ENCODE assay signal across 12 cellular contexts in the genomic region with DNA sequence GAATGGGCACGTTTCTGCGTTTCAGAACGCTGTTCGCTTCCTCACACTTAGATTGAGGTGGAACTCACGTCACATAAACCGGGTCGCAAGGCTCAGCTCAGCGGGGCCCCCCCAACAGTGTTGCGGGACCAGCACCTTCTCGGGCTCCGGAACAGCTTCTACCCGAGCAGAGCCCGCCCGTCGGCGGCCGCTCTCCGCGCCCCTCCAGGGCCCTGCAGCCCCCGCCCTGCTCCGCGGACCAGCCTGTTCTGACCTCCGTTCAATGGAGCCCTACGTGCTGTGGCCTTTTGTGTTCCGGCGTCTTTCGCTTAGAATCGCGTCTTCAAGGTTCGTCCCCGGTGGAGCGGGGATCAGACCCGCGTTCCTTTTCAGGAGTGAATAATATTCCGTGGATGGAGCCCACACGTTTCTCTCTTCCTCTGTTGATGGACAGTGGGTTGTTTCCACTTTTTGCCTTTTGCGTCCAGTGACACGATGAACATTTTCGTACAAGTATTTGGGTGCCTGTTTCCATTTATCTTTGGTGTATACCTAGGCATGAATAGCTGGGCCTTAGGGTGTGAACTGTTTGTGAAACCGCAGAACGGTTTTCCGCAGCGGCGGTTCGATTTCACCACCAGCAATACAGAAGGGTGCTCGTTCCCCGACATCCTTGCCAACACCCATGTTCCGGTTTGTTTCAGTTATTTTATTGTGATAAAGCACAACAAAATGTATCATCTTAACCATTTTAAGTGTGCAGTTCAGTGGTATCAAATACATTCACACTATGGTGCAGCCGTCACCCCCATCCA. TPM values are rescaled to one million over a fixed set of nuclear protein-coding genes. Genes with fewer than 3 reads are reported as not detected.
A peak's percentile ranks its signal among the peaks of the same experiment; 100 is the strongest.
DNase-seq lines count a peak whose midpoint lies in the region; ATAC-seq, FAIRE-seq and TF ChIP-seq lines count a peak whose summit lies in the region.
"Had no signal": no experiment of that assay in that cellular context is flagged by ENCODE, and none has a peak within 500 bp of the region (broad histone marks: within the 10 kb centered on the region; RNA-seq: fewer than 3 reads in every experiment).

No MANE protein-coding gene starts in this region.

- peaks cover 5% of the 10 kb centered on the region for H3K4me1 Mint-ChIP-seq in activated CD4-positive, alpha-beta T cell treated with anti-CD3 and anti-CD28 coated beads, Interleukin-2, amount 10 ng/mL, durations not matched to agents 24 days and 14 days

- CTCF ChIA-PET in Panc1 (lab: Charles Lee): no interaction called here

- intact Hi-C loops in activated CD4-positive, alpha-beta T cell treated with anti-CD3 and anti-CD28 coated beads, Interleukin-2, amount 10 ng/mL, durations not matched to agents 24 days and 14 days (cut with micrococcal nuclease): no loop called here
- intact Hi-C loops in Panc1 (cut with micrococcal nuclease; ENCODE audit: unreplicated experiment): no loop called here

- BruUV-seq in Panc1 (replicated peaks; lab: Mats Ljungman, UMichigan): no TSS peak

- no peak for ATAC-seq in Panc1

- TF ChIP-seq POLR2A in GM12892 (IDR thresholded peaks at IDR 0.05; ENCODE audit: low read depth, low read length): no peak

- H3K27ac Mint-ChIP-seq in activated CD4-positive, alpha-beta T cell treated with anti-CD3 and anti-CD28 coated beads, Interleukin-2, amount 10 ng/mL, durations not matched to agents 24 days and 14 days: no peak overlapping the region

- H3K27me3 ChIP-seq in Panc1 (ENCODE audit: control insufficient read depth, insufficient read depth, low read length) (peaks cover 3% of the 10 kb centered on the region; the same call in 1 of the 2 replicates), iPS-15b (ENCODE audit: control insufficient read depth, insufficient read depth, low read length) (peaks cover 34% of the 10 kb centered on the region), skeletal muscle satellite cell (ENCODE audit: control insufficient read depth, insufficient read depth, low read length) (peaks cover 58% of the 10 kb centered on the region)

- H3K36me3 Mint-ChIP-seq in activated CD4-positive, alpha-beta T cell treated with anti-CD3 and anti-CD28 coated beads, Interleukin-2, amount 10 ng/mL, durations not matched to agents 24 days and 14 days (ENCODE audit: low read depth): no peaks in the 10 kb centered on the region

- no peak overlapping the region for H3K9ac ChIP-seq in iPS-15b (ENCODE audit: low read depth, low read length)
- H3K9ac ChIP-seq in skeletal muscle satellite cell (ENCODE audit: low read depth, low read length): no peak overlapping the region

- H3K27ac ChIP-seq in Panc1 (ENCODE audit: low read length): no peak overlapping the region

- in situ Hi-C loops in Panc1 (cut with HindIII; ENCODE audit: low pct_unique_long_range_greater_than_20kb, low sequenced_read_pairs): no loop called here

- POLR2A ChIA-PET in Panc1 (lab: Charles Lee): interaction anchor here (0.6 kb wide), 1 partner anchor 10 kb away, joined by 3 read pairs; no protein-coding TSS in a partner anchor

- H3K4me1 ChIP-seq in Panc1 (ENCODE audit: control insufficient read depth, insufficient read depth, low read length): no peaks in the 10 kb centered on the region
- H3K4me1 ChIP-seq in iPS-15b (ENCODE audit: control insufficient read depth, insufficient read depth, low read length): no peaks in the 10 kb centered on the region
- H3K4me1 ChIP-seq in skeletal muscle satellite cell (ENCODE audit: control insufficient read depth, insufficient read depth, low read length): peaks cover 3% of the 10 kb centered on the region

- H3K36me3 ChIP-seq in Panc1 (ENCODE audit: control insufficient read depth, insufficient read depth, low read length): no peaks in the 10 kb centered on the region; the same call in 1 of the 2 replicates
- peaks cover 4% of the 10 kb centered on the region for H3K36me3 ChIP-seq in iPS-15b (ENCODE audit: control insufficient read depth, insufficient read depth, low read length)
- no peaks in the 10 kb centered on the region for H3K36me3 ChIP-seq in skeletal muscle satellite cell (ENCODE audit: insufficient read depth, low read length)

- no peaks in the 10 kb centered on the region for H3K9me3 Mint-ChIP-seq in activated CD4-positive, alpha-beta T cell treated with anti-CD3 and anti-CD28 coated beads, Interleukin-2, amount 10 ng/mL, durations not matched to agents 24 days and 14 days

- H3K27me3 Mint-ChIP-seq in activated CD4-positive, alpha-beta T cell treated with anti-CD3 and anti-CD28 coated beads, Interleukin-2, amount 10 ng/mL, durations not matched to agents 24 days and 14 days: peaks cover 31% of the 10 kb centered on the region

- no peak for TF ChIP-seq CTCF in Panc1 (IDR thresholded peaks at IDR 0.05)

- H3K4me3 ChIP-seq in Panc1 (ENCODE audit: low read depth in 2 of 2, low read length in 2 of 2) (peak overlapping the region; percentile 28 to 41), iPS-15b (ENCODE audit: low read depth, low read length) (peak overlapping the region; percentile 33), skeletal muscle satellite cell (ENCODE audit: low read length) (no peak overlapping the region)

- H3K9me3 ChIP-seq in Panc1 (ENCODE audit: control insufficient read depth, insufficient read depth, low read depth, low read length) (no peaks in the 10 kb centered on the region), iPS-15b (ENCODE audit: control insufficient read depth, insufficient read depth, low read length) (no peaks in the 10 kb centered on the region), skeletal muscle satellite cell (replicated peaks; ENCODE audit: low read length) (no peaks in the 10 kb centered on the region)

- peak overlapping the region; percentile 58 for H3K4me2 ChIP-seq in skeletal muscle satellite cell (ENCODE audit: low read length)

- DNase-seq in activated CD4-positive, alpha-beta T cell treated with anti-CD3 and anti-CD28 coated beads, Interleukin-2, amount 10 ng/mL, durations not matched to agents 24 days and 14 days: no peak
- no peak for DNase-seq in activated CD4-positive, alpha-beta T cell treated with anti-CD3 and anti-CD28 coated beads, Interleukin-2, amount 50 U/mL, for 1 hour
- DNase-seq in Panc1 (ENCODE audit: low read depth, low spot score) (no peak), germinal center (ENCODE audit: low spot score) (no peak), T-helper 9 cell (no peak), GM12892 (ENCODE audit: insufficient read length) (no peak)
- DNase-seq: activated CD4-positive, alpha-beta T cell treated with anti-CD3 and anti-CD28 coated beads for 48 hours; GOT3 had no signal

- peak overlapping the region; percentile 56 for H3K4me3 Mint-ChIP-seq in activated CD4-positive, alpha-beta T cell treated with anti-CD3 and anti-CD28 coated beads, Interleukin-2, amount 10 ng/mL, durations not matched to agents 24 days and 14 days

- FAIRE-seq in GM12892 (lab: Jason Lieb, UNC): no peak
- FAIRE-seq: G401.6 had no signal

RNA-seq across cellular contexts. Expression of gene SLC22A31, which starts 2.3 kb away (rescaled TPM):
- 1.4 and 2.3 TPM in 2 replicates for total RNA-seq in activated CD4-positive, alpha-beta T cell treated with anti-CD3 and anti-CD28 coated beads, Interleukin-2, amount 10 ng/mL, durations not matched to agents 24 days and 14 days
- total RNA-seq in Panc1 (2021; ENCODE audit: unreplicated experiment): 4.5 TPM
- 4.5 TPM for polyA plus RNA-seq in Panc1 (2012; ENCODE audit: insufficient read length)
- 0.76 and 1.7 TPM in 2 replicates for total RNA-seq in skeletal muscle satellite cell (2012; rRNA removed)
- polyA plus RNA-seq in GM12892 (2012; ENCODE audit: missing spikeins): not detected

RNA-seq across cellular contexts. Expression of gene ZNF778, which starts 14.9 kb away (rescaled TPM):
- 6.0 and 9.8 TPM in 2 replicates for total RNA-seq in activated CD4-positive, alpha-beta T cell treated with anti-CD3 and anti-CD28 coated beads, Interleukin-2, amount 10 ng/mL, durations not matched to agents 24 days and 14 days
- 15.0 TPM for total RNA-seq in Panc1 (2021; ENCODE audit: unreplicated experiment)
- polyA plus RNA-seq in Panc1 (2012; ENCODE audit: insufficient read length): 4.9 TPM
- 7.9 and 10.7 TPM in 2 replicates for total RNA-seq in skeletal muscle satellite cell (2012; rRNA removed)
- polyA plus RNA-seq in GM12892 (2012; ENCODE audit: missing spikeins): 3.6 TPM

RNA-seq across cellular contexts. Expression of gene CDH15, which starts 31.1 kb away (rescaled TPM):
- total RNA-seq in activated CD4-positive, alpha-beta T cell treated with anti-CD3 and anti-CD28 coated beads, Interleukin-2, amount 10 ng/mL, durations not matched to agents 24 days and 14 days: not detected in 2 replicates
- total RNA-seq in Panc1 (2021; ENCODE audit: unreplicated experiment): 0.51 TPM
- polyA plus RNA-seq in Panc1 (2012; ENCODE audit: insufficient read length): 0.71 TPM
- total RNA-seq in skeletal muscle satellite cell (2012; rRNA removed): 2.5 and 17.0 TPM in 2 replicates
- 0.40 TPM for polyA plus RNA-seq in GM12892 (2012; ENCODE audit: missing spikeins)
- total RNA-seq: lower leg skin had no signal
